In genomic region chr1:56400526-56400925, GRCh38 we compare ENCODE assay signal across 37 cellular contexts.
"Had no signal": no experiment of that assay in that cellular context is flagged by ENCODE, and none has a peak within 500 bp of the region (broad histone marks: within the 10 kb centered on the region; RNA-seq: fewer than 3 reads in every experiment).

No MANE protein-coding gene starts in this region.

- H3K27ac ChIP-seq: adrenal gland, ascending aorta, body of pancreas, brain microvascular endothelial cell, breast epithelium, cardiac muscle cell had no signal

- H3K36me3 Mint-ChIP-seq: activated naive CD4-positive, alpha-beta T cell treated with anti-CD3 and anti-CD28 coated beads, Interleukin-2, amount 10 ng/mL, durations not matched to agents 7 days and 5 days; activated naive CD4-positive, alpha-beta T cell treated with anti-CD3 and anti-CD28 coated beads, Interleukin-2, amount 50 U/mL, for 24 hours; activated naive CD4-positive, alpha-beta T cell treated with anti-CD3 and anti-CD28 coated beads, Interleukin-2, amount 50 U/mL, for 72 hours; activated naive CD8-positive, alpha-beta T cell; activated naive CD8-positive, alpha-beta T cell treated with anti-CD3 and anti-CD28 coated beads for 36 hours; activated naive CD8-positive, alpha-beta T cell treated with anti-CD3 and anti-CD28 coated beads, Interleukin-2, amount 10 ng/mL, durations not matched to agents 7 days and 5 days; brain had no signal

- H3K27me3 ChIP-seq: adrenal gland, ascending aorta, body of pancreas, brain microvascular endothelial cell, breast epithelium, cardiac muscle cell had no signal

- H3K4me1 Mint-ChIP-seq: activated naive CD4-positive, alpha-beta T cell treated with anti-CD3 and anti-CD28 coated beads, Interleukin-2, amount 10 ng/mL, durations not matched to agents 7 days and 5 days; activated naive CD4-positive, alpha-beta T cell treated with anti-CD3 and anti-CD28 coated beads, Interleukin-2, amount 50 U/mL, for 24 hours; activated naive CD8-positive, alpha-beta T cell treated with anti-CD3 and anti-CD28 coated beads for 36 hours; activated naive CD8-positive, alpha-beta T cell treated with anti-CD3 and anti-CD28 coated beads, Interleukin-2, amount 10 ng/mL, durations not matched to agents 7 days and 5 days; activated T-helper 17 cell treated with anti-CD3 and anti-CD28 coated beads, Interleukin-2, amount 50 U/mL, for 72 hours; central memory CD8-positive, alpha-beta T cell had no signal

- H3K9me3 ChIP-seq: adrenal gland, ascending aorta, body of pancreas, breast epithelium had no signal

- H3K9me3 Mint-ChIP-seq: activated naive CD4-positive, alpha-beta T cell treated with anti-CD3 and anti-CD28 coated beads for 36 hours; activated naive CD4-positive, alpha-beta T cell treated with anti-CD3 and anti-CD28 coated beads, Interleukin-2, amount 10 ng/mL, durations not matched to agents 7 days and 5 days; activated naive CD4-positive, alpha-beta T cell treated with anti-CD3 and anti-CD28 coated beads, Interleukin-2, amount 50 U/mL, for 24 hours; activated naive CD8-positive, alpha-beta T cell treated with anti-CD3 and anti-CD28 coated beads for 36 hours; activated T-cell treated with anti-CD3 and anti-CD28 coated beads, Interleukin-2, amount 50 U/mL, for 4 hours; activated T-helper 1 cell treated with anti-CD3 and anti-CD28 coated beads, Interleukin-12 subunit alpha, Interleukin-12 subunit beta, Interleukin-2, Interleukin-4 antibody, amounts not matched to agents 30 ng/mL and 10 ng/mL and 1 ng/mL, durations not matched to agents 14 hours and 24 hours and 36 hours; activated T-helper 17 cell treated with anti-CD3 and anti-CD28 coated beads, Interleukin-2, amount 50 U/mL, for 72 hours; activated T-helper 2 cell treated with anti-CD3 and anti-CD28 coated beads, Interferon-gamma antibody, Interleukin-2, Interleukin-4, amounts not matched to agents 10 μg/mL and 5 μg/mL and 100 μg/mL, durations not matched to agents 14 hours and 24 hours and 36 hours; central memory CD8-positive, alpha-beta T cell had no signal

- H3K4me3 Mint-ChIP-seq: activated naive CD4-positive, alpha-beta T cell treated with anti-CD3 and anti-CD28 coated beads for 36 hours; activated naive CD4-positive, alpha-beta T cell treated with anti-CD3 and anti-CD28 coated beads, Interleukin-2, amount 10 ng/mL, durations not matched to agents 7 days and 5 days; activated naive CD4-positive, alpha-beta T cell treated with anti-CD3 and anti-CD28 coated beads, Interleukin-2, amount 50 U/mL, for 24 hours; activated naive CD8-positive, alpha-beta T cell; activated naive CD8-positive, alpha-beta T cell treated with anti-CD3 and anti-CD28 coated beads for 36 hours; activated naive CD8-positive, alpha-beta T cell treated with anti-CD3 and anti-CD28 coated beads, Interleukin-2, amount 10 ng/mL, durations not matched to agents 7 days and 5 days; activated naive CD8-positive, alpha-beta T cell treated with anti-CD3 and anti-CD28 coated beads, Interleukin-2, amount 50 U/mL, for 24 hours; activated T-cell treated with anti-CD3 and anti-CD28 coated beads, Interleukin-2, amount 50 U/mL, for 24 hours; activated T-cell treated with anti-CD3 and anti-CD28 coated beads, Interleukin-2, amount 50 U/mL, for 4 hours; activated T-cell treated with anti-CD3 and anti-CD28 coated beads, Interleukin-2, amount 50 U/mL, for 72 hours; activated T-helper 1 cell treated with anti-CD3 and anti-CD28 coated beads, Interleukin-12 subunit alpha, Interleukin-12 subunit beta, Interleukin-2, Interleukin-4 antibody, amounts not matched to agents 30 ng/mL and 10 ng/mL and 1 ng/mL, durations not matched to agents 14 hours and 24 hours and 36 hours; activated T-helper 17 cell treated with anti-CD3 and anti-CD28 coated beads, Interleukin-2, amount 50 U/mL, for 72 hours; brain; central memory CD8-positive, alpha-beta T cell had no signal

- DNase-seq: activated effector memory CD4-positive, alpha-beta T cell treated with anti-CD3 and anti-CD28 coated beads, Interleukin-2, amount 50 U/mL, for 16 hours; activated effector memory CD4-positive, alpha-beta T cell treated with Interleukin-2 at 50 U/mL for 16 hours; activated gamma-delta T cell; activated gamma-delta T cell treated with Interleukin-2 at 50 U/mL for 16 hours; activated naive CD4-positive, alpha-beta T cell; activated naive CD4-positive, alpha-beta T cell treated with anti-CD3 and anti-CD28 coated beads for 36 hours; activated naive CD4-positive, alpha-beta T cell treated with anti-CD3 and anti-CD28 coated beads, Interleukin-2, amount 10 ng/mL, durations not matched to agents 7 days and 5 days; activated naive CD4-positive, alpha-beta T cell treated with anti-CD3 and anti-CD28 coated beads, Interleukin-2, amount 50 U/mL, for 16 hours; activated naive CD4-positive, alpha-beta T cell treated with Interleukin-2 at 50 U/mL for 16 hours; activated naive CD8-positive, alpha-beta T cell treated with anti-CD3 and anti-CD28 coated beads for 36 hours; activated naive CD8-positive, alpha-beta T cell treated with anti-CD3 and anti-CD28 coated beads, Interleukin-2, amount 10 ng/mL, durations not matched to agents 7 days and 5 days; activated naive CD8-positive, alpha-beta T cell treated with anti-CD3 and anti-CD28 coated beads, Interleukin-2, amount 50 U/mL, for 24 hours; activated T-cell treated with anti-CD3 and anti-CD28 coated beads, Interleukin-2, amount 50 U/mL, for 24 hours; activated T-cell treated with anti-CD3 and anti-CD28 coated beads, Interleukin-2, amount 50 U/mL, for 4 hours; activated T-cell treated with anti-CD3 and anti-CD28 coated beads, Interleukin-2, amount 50 U/mL, for 48 hours; activated T-cell treated with anti-CD3 and anti-CD28 coated beads, Interleukin-2, amount 50 U/mL, for 72 hours; adrenal gland; amniotic stem cell; amygdala; anterior cingulate cortex; aorta; body of pancreas; brain microvascular endothelial cell; caudate nucleus; central memory CD4-positive, alpha-beta T cell; cerebellar nuclear complex had no signal

- H3K4me1 ChIP-seq: adrenal gland, body of pancreas had no signal

- H3K27ac Mint-ChIP-seq: activated naive CD4-positive, alpha-beta T cell treated with anti-CD3 and anti-CD28 coated beads for 36 hours; activated naive CD4-positive, alpha-beta T cell treated with anti-CD3 and anti-CD28 coated beads, Interleukin-2, amount 10 ng/mL, durations not matched to agents 7 days and 5 days; activated naive CD4-positive, alpha-beta T cell treated with anti-CD3 and anti-CD28 coated beads, Interleukin-2, amount 50 U/mL, for 24 hours; activated naive CD4-positive, alpha-beta T cell treated with anti-CD3 and anti-CD28 coated beads, Interleukin-2, amount 50 U/mL, for 72 hours; activated naive CD8-positive, alpha-beta T cell; activated naive CD8-positive, alpha-beta T cell treated with anti-CD3 and anti-CD28 coated beads for 36 hours; activated naive CD8-positive, alpha-beta T cell treated with anti-CD3 and anti-CD28 coated beads, Interleukin-2, amount 10 ng/mL, durations not matched to agents 7 days and 5 days; activated naive CD8-positive, alpha-beta T cell treated with anti-CD3 and anti-CD28 coated beads, Interleukin-2, amount 50 U/mL, for 24 hours; activated T-cell treated with anti-CD3 and anti-CD28 coated beads, Interleukin-2, amount 50 U/mL, for 24 hours; activated T-cell treated with anti-CD3 and anti-CD28 coated beads, Interleukin-2, amount 50 U/mL, for 72 hours; activated T-helper 1 cell treated with anti-CD3 and anti-CD28 coated beads, Interleukin-12 subunit alpha, Interleukin-12 subunit beta, Interleukin-2, Interleukin-4 antibody, amounts not matched to agents 30 ng/mL and 10 ng/mL and 1 ng/mL, durations not matched to agents 14 hours and 24 hours and 36 hours; activated T-helper 17 cell treated with anti-CD3 and anti-CD28 coated beads, Interleukin-2, amount 50 U/mL, for 72 hours; activated T-helper 2 cell treated with anti-CD3 and anti-CD28 coated beads, Interferon-gamma antibody, Interleukin-2, Interleukin-4, amounts not matched to agents 10 μg/mL and 5 μg/mL and 100 μg/mL, durations not matched to agents 14 hours and 24 hours and 36 hours; brain had no signal

- H3K27me3 Mint-ChIP-seq: activated naive CD4-positive, alpha-beta T cell treated with anti-CD3 and anti-CD28 coated beads, Interleukin-2, amount 10 ng/mL, durations not matched to agents 7 days and 5 days; activated naive CD8-positive, alpha-beta T cell treated with anti-CD3 and anti-CD28 coated beads, Interleukin-2, amount 10 ng/mL, durations not matched to agents 7 days and 5 days; activated T-cell treated with anti-CD3 and anti-CD28 coated beads, Interleukin-2, amount 50 U/mL, for 24 hours; brain had no signal

- H3K36me3 ChIP-seq: adrenal gland, ascending aorta, brain microvascular endothelial cell, breast epithelium, cardiac muscle cell had no signal

- H3K4me3 ChIP-seq: adrenal gland, ascending aorta, body of pancreas, breast epithelium, cardiac muscle cell had no signal

- ATAC-seq: activated naive CD4-positive, alpha-beta T cell treated with anti-CD3 and anti-CD28 coated beads, Interleukin-2, amount 50 U/mL, for 72 hours; activated naive CD8-positive, alpha-beta T cell treated with anti-CD3 and anti-CD28 coated beads, Interleukin-2, amount 50 U/mL, for 24 hours; activated T-cell treated with anti-CD3 and anti-CD28 coated beads, Interleukin-2, amount 50 U/mL, for 4 hours; activated T-cell treated with anti-CD3 and anti-CD28 coated beads, Interleukin-2, amount 50 U/mL, for 72 hours; activated T-helper 17 cell treated with anti-CD3 and anti-CD28 coated beads, Interleukin-2, amount 50 U/mL, for 72 hours; body of pancreas had no signal
